In the genomic region with DNA sequence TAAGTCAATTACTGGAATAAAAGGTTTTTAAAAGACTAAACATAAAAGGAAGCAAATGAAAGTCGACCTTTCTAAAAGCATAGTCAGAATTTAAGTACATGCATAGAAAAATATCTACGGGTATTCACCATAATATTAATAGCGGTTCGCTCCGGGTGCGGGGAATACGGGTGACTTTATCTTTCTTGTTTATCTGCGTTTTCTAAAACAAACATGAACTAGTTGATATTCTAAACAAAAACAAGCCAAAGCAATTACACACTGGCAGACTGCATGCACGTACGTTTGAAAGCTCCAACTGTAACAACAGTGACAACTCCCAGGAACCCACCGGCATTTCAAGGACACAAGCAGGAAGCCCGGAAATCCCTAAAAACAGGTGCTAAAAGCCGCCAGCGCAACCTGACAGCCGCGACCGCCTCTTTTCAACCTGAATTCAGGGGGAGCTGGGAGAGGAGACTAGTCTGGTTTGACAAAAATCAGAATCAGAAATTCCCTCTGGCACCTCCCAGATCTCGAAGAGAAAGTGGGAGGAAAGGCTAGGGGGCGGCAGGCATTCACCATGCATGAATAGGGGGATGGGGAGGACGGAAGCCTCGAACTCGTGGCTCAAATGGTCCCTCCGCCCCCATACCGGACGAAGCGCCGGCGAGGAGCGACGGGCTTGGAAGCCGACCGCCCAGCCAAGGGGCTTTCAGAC, we compare ENCODE assay signal across 8 cellular contexts. TPM values are rescaled to one million over a fixed set of nuclear protein-coding genes. Genes with fewer than 3 reads are reported as not detected.
DNase-seq lines count a peak whose midpoint lies in the region; TF ChIP-seq lines count a peak whose summit lies in the region.

No MANE protein-coding gene starts in this region.

- peaks cover 0 to 3% of the 10 kb centered on the region in 2 experiments; a peak in 1 of 5 replicates for H3K9me3 Mint-ChIP-seq in H9

- H2AFZ ChIP-seq in H9 (ENCODE audit: low read length) (no peak overlapping the region), Loucy (ENCODE audit: low read length) (no peak overlapping the region)

- no peak overlapping the region for H2BK20ac ChIP-seq in H9 (ENCODE audit: low read depth, low read length, poor library complexity, severe bottlenecking)

- peaks cover 8% of the 10 kb centered on the region for H3K79me1 ChIP-seq in H9 (ENCODE audit: insufficient read depth, low read depth, low read length, poor library complexity, severe bottlenecking)

- no peak overlapping the region for H3K4ac ChIP-seq in H9 (ENCODE audit: low read depth, low read length)

- no peak overlapping the region for H2AK5ac ChIP-seq in H9 (ENCODE audit: insufficient read length, low read length)

- peaks cover 4% of the 10 kb centered on the region; the same call in 1 of the 2 replicates for H3K4me1 ChIP-seq in H9 (ENCODE audit: insufficient read depth, low read length)
- peaks cover 15% of the 10 kb centered on the region for H3K4me1 ChIP-seq in Loucy (ENCODE audit: insufficient read depth, low read length, poor library complexity, severe bottlenecking)
- H3K4me1 ChIP-seq in adipocyte (ENCODE audit: control insufficient read depth, insufficient read depth, low read length) = peaks cover 33% of the 10 kb centered on the region
- peaks cover 24% of the 10 kb centered on the region for H3K4me1 ChIP-seq in iPS-18a (ENCODE audit: control insufficient read depth, low read depth, low read length)

- no peak overlapping the region for H4K5ac ChIP-seq in H9 (ENCODE audit: insufficient read length, low read depth, low read length)

- peak overlapping the region; percentile 74 for H3K14ac ChIP-seq in H9 (ENCODE audit: insufficient read depth, low read length)

- H2BK120ac ChIP-seq in H9 (ENCODE audit: low read depth, low read length, poor library complexity, severe bottlenecking) = no peak overlapping the region

- H4K8ac ChIP-seq in H9 (replicated peaks; ENCODE audit: insufficient read length, low read depth, low read length) = no peak overlapping the region

- H2BK15ac ChIP-seq in H9 (ENCODE audit: low read depth, low read length) = no peak overlapping the region

- peak overlapping the region; percentile 14 for H3K27ac ChIP-seq in H9 (ENCODE audit: insufficient read length, low read depth, low read length)
- peak overlapping the region; percentile 50 for H3K27ac ChIP-seq in iPS-18a (ENCODE audit: low read length)

- H3T11ph ChIP-seq in H9 (ENCODE audit: low read length) = no peak overlapping the region

- H3K4me3 ChIP-seq in Loucy (ENCODE audit: low read length, poor library complexity, severe bottlenecking) (peak overlapping the region; percentile 98), adipocyte (ENCODE audit: low read length) (peak overlapping the region; percentile 99), iPS-18a (ENCODE audit: low read length) (peak overlapping the region; percentile 98)

- peaks cover under 1% of the 10 kb centered on the region; the same call in 1 of the 2 replicates for H3K27me3 Mint-ChIP-seq in H9 (ENCODE audit: low read depth)

- peaks cover 10% of the 10 kb centered on the region for H3K23me2 ChIP-seq in H9 (ENCODE audit: insufficient read length, low read depth, low read length, poor library complexity, severe bottlenecking)

- no CpG with 5 or more reads among the region's 32 CpGs for WGBS in H9 (ENCODE audit: extremely low coverage, insufficient read length, low lambda C conversion rate)

- peak overlapping the region; percentile 95 for H3K4me3 Mint-ChIP-seq in H9

- H2BK12ac ChIP-seq in H9 (ENCODE audit: insufficient read length, low read depth, low read length) = no peak overlapping the region

- no peak for TF ChIP-seq CTCF in H9 (conservative IDR thresholded peaks at IDR 0.05)
- no peak for TF ChIP-seq CTCF in Loucy (conservative IDR thresholded peaks at IDR 0.05; ENCODE audit: low read length)

- peaks cover 31 to 34% of the 10 kb centered on the region in 2 experiments for H3K4me1 Mint-ChIP-seq in H9

- H3K36me3 ChIP-seq in Loucy (ENCODE audit: insufficient read depth, low read length) (no peaks in the 10 kb centered on the region), adipocyte (ENCODE audit: control insufficient read depth, insufficient read depth, low read length, severe bottlenecking) (no peaks in the 10 kb centered on the region), iPS-18a (ENCODE audit: control insufficient read depth, low read depth, low read length) (peaks cover 4% of the 10 kb centered on the region)

- peak; percentile 38 to 52 for DNase-seq in NCI-H446 (lab: John Stamatoyannopoulos, UW)
- DNase-seq in NCI-H446 treated with DMSO at 0.1 percent for 48 hours (lab: John Stamatoyannopoulos, UW) = no peak
- no peak for DNase-seq in H9
- no peak for DNase-seq in adipocyte (ENCODE audit: low read depth)
- peak; percentile 24 for DNase-seq in smooth muscle cell of the brain vasculature (ENCODE audit: low read depth, low spot score)
- DNase-seq in islet precursor cell = no peak

- H3K9me3 ChIP-seq in H9 (ENCODE audit: control insufficient read depth, low read depth, low read length) = no peaks in the 10 kb centered on the region
- no peaks in the 10 kb centered on the region for H3K9me3 ChIP-seq in Loucy (ENCODE audit: insufficient read depth, low read depth, low read length)
- H3K9me3 ChIP-seq in adipocyte (ENCODE audit: control insufficient read depth, low read length) = no peaks in the 10 kb centered on the region
- H3K9me3 ChIP-seq in iPS-18a (ENCODE audit: control insufficient read depth, low read depth, low read length) = no peaks in the 10 kb centered on the region

- H2BK5ac ChIP-seq in H9 (ENCODE audit: insufficient read length, low read length) = no peak overlapping the region

- peak overlapping the region; percentile 51 for H3K18ac ChIP-seq in H9 (ENCODE audit: insufficient read length, low read depth, low read length)

- peak overlapping the region; percentile 39 to 92 (median 66); a peak in 5 of 7 replicates for H3K27ac Mint-ChIP-seq in H9

- no peak overlapping the region for H4K91ac ChIP-seq in H9 (ENCODE audit: insufficient read length, low read depth, low read length)

- peak overlapping the region; percentile 99 for H3K4me2 ChIP-seq in H9 (ENCODE audit: insufficient read depth, insufficient read length, low read length)
- H3K4me2 ChIP-seq in Loucy (ENCODE audit: low read depth, low read length, poor library complexity, severe bottlenecking) = peak overlapping the region; percentile 76

- H3K79me2 ChIP-seq in H9 (ENCODE audit: insufficient read depth, low read length) = peaks cover 45% of the 10 kb centered on the region; the same call in 1 of the 2 replicates
- peaks cover 51% of the 10 kb centered on the region for H3K79me2 ChIP-seq in Loucy (ENCODE audit: insufficient read depth, low read length)

- peak overlapping the region; percentile 93 for H3K9ac ChIP-seq in H9 (ENCODE audit: extremely low read depth, insufficient read length, low read length)
- H3K9ac ChIP-seq in Loucy (ENCODE audit: low read depth, low read length, poor library complexity, severe bottlenecking) = peak overlapping the region; percentile 93
- peak overlapping the region; percentile 99 for H3K9ac ChIP-seq in adipocyte (ENCODE audit: low read length)
- H3K9ac ChIP-seq in iPS-18a (ENCODE audit: low read length) = peak overlapping the region; percentile 86

- H4K20me1 ChIP-seq in H9 (ENCODE audit: control insufficient read depth, insufficient read depth, insufficient read length) (no peaks in the 10 kb centered on the region), Loucy (ENCODE audit: insufficient read depth, low read length, poor library complexity, severe bottlenecking) (peaks cover 41% of the 10 kb centered on the region)

- peaks cover 9 to 17% (median 14%) of the 10 kb centered on the region in 3 experiments for H3K36me3 Mint-ChIP-seq in H9 (ENCODE audit: insufficient read depth in 1 of 3, low read depth in 3 of 3)

- no peaks in the 10 kb centered on the region for H3F3A ChIP-seq in Loucy (ENCODE audit: low read depth)

- no peaks in the 10 kb centered on the region for H3K9me2 ChIP-seq in Loucy (replicated peaks; ENCODE audit: low read depth, low read length)

- H3K27me3 ChIP-seq in H9 (ENCODE audit: insufficient read depth, low read length) = no peaks in the 10 kb centered on the region
- H3K27me3 ChIP-seq in Loucy (ENCODE audit: insufficient read depth, low read length, poor library complexity, severe bottlenecking) = no peaks in the 10 kb centered on the region
- H3K27me3 ChIP-seq in adipocyte (replicated peaks; ENCODE audit: control insufficient read depth, insufficient read depth, low read length) = no peaks in the 10 kb centered on the region
- H3K27me3 ChIP-seq in iPS-18a (ENCODE audit: control insufficient read depth, insufficient read depth, low read length) = no peaks in the 10 kb centered on the region

- no peak overlapping the region for H3K56ac ChIP-seq in H9 (ENCODE audit: insufficient read length, low read depth, low read length)

- no peak overlapping the region for H3K23ac ChIP-seq in H9 (ENCODE audit: insufficient read length, low read depth, low read length)

RNA-seq across cellular contexts. Expression of a gene that starts 0.5 kb away (rescaled TPM):
- total RNA-seq in H9 (2021) = 79.4 and 82.6 TPM in 2 replicates

RNA-seq across cellular contexts. Expression of a gene that starts 49.6 kb away (rescaled TPM):
- total RNA-seq in H9 (2021) = 3.6 and 4.8 TPM in 2 replicates

Comparison
In these comparisons a context has a peak if more than half of its experiments do, and no peak if none do; other contexts are left out.
1. DNase-seq: peak in NCI-H446 (2 of 2) and smooth muscle cell of the brain vasculature (single experiment); none in NCI-H446 treated with DMSO at 0.1 percent for 48 hours (single experiment), H9 (single experiment), adipocyte (single experiment) and islet precursor cell (single experiment).
2. Peak in every context shown above with its lines, with median percentiles within 50 percentile points of each other: H3K9ac ChIP-seq and H3K4me3 ChIP-seq.